18 cellular contexts compared by ENCODE assay signal in the genomic region with DNA sequence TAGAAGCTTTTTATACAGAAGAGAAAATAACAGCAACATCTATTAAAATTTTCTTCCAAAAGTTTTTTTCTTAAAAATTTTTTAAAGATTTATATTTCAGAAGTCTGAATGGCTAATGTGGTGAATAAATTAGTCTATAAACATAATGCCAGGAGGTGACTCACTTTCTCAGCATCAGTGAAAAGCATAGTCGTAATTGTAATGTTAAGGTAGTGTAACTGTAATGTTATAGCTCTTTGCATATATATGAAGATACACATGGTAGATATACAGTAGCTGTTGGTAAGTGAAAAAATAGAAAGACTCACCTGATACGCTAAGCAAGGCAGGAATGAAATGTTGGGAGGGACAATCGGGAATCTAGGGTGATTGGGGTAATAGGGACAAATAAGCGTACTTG. TPM values are rescaled to one million over a fixed set of nuclear protein-coding genes. Genes with fewer than 3 reads are reported as not detected.
A peak's percentile ranks its signal among the peaks of the same experiment; 100 is the strongest.
DNase-seq lines count a peak whose midpoint lies in the region; ATAC-seq, FAIRE-seq and TF ChIP-seq lines count a peak whose summit lies in the region.
"Had no signal": no experiment of that assay in that cellular context is flagged by ENCODE, and none has a peak within 500 bp of the region (broad histone marks: within the 10 kb centered on the region; RNA-seq: fewer than 3 reads in every experiment).

No MANE protein-coding gene starts in this region.

- no peak for TF ChIP-seq POLR2A in spleen (IDR thresholded peaks at IDR 0.05)

- H3K9me3 ChIP-seq in Loucy (ENCODE audit: insufficient read depth, low read depth, low read length) (no peaks in the 10 kb centered on the region), astrocyte (ENCODE audit: insufficient read depth, low read depth, low read length) (no peaks in the 10 kb centered on the region), spleen (no peaks in the 10 kb centered on the region)

- H3K9me3 Mint-ChIP-seq in stimulated activated naive CD8-positive, alpha-beta T cell treated with anti-CD3 and anti-CD28 coated beads, Interleukin-15, amount 100 ng/mL, for 72 hours, result no peaks in the 10 kb centered on the region
- H3K9me3 Mint-ChIP-seq in astrocyte (ENCODE audit: unreplicated experiment), result no peaks in the 10 kb centered on the region
- no peaks in the 10 kb centered on the region for H3K9me3 Mint-ChIP-seq in mesothelial cell of epicardium
- H3K9me3 Mint-ChIP-seq: CD4-positive, alpha-beta memory T cell; GM23338; H9 had no signal

- H4K20me1 ChIP-seq in Loucy (ENCODE audit: insufficient read depth, low read length, poor library complexity, severe bottlenecking) (peaks cover 17% of the 10 kb centered on the region), astrocyte (ENCODE audit: insufficient read depth, low read length) (peaks cover 7% of the 10 kb centered on the region)

- intact Hi-C loops in spleen (cut with DNase I; ENCODE audit: low total_unique reads), result no loop called here

- H3K27ac ChIP-seq in astrocyte (ENCODE audit: low read depth, low read length), result peak overlapping the region; percentile 30
- H3K27ac ChIP-seq in spleen, result no peak overlapping the region

- H3K4me1 ChIP-seq in Loucy (ENCODE audit: insufficient read depth, low read length, poor library complexity, severe bottlenecking) (peaks cover 35% of the 10 kb centered on the region), astrocyte (ENCODE audit: insufficient read depth, low read length) (peaks cover 12% of the 10 kb centered on the region), spleen (peaks cover 16 to 44% (median 31%) of the 10 kb centered on the region in 6 donors)

- H3K4me3 ChIP-seq in Loucy (ENCODE audit: low read length, poor library complexity, severe bottlenecking) (peak overlapping the region; percentile 30), astrocyte (ENCODE audit: insufficient read depth, low read depth, low read length) (no peak overlapping the region), spleen (no peak overlapping the region)
- H3K4me3 ChIP-seq: GM23338 had no signal

- H3K79me2 ChIP-seq in Loucy (ENCODE audit: insufficient read depth, low read length) (peaks cover 54% of the 10 kb centered on the region), astrocyte (ENCODE audit: insufficient read depth, low read length) (peaks cover 69% of the 10 kb centered on the region)

- no peak overlapping the region for H3K27ac Mint-ChIP-seq in stimulated activated naive CD8-positive, alpha-beta T cell treated with anti-CD3 and anti-CD28 coated beads, Interleukin-15, amount 100 ng/mL, for 72 hours
- H3K27ac Mint-ChIP-seq in astrocyte (ENCODE audit: unreplicated experiment) (no peak overlapping the region), mesothelial cell of epicardium (no peak overlapping the region)
- H3K27ac Mint-ChIP-seq: GM23338, H9 had no signal

- H3K4me2 ChIP-seq in Loucy (ENCODE audit: low read depth, low read length, poor library complexity, severe bottlenecking) (peak overlapping the region; percentile 84), astrocyte (ENCODE audit: low read length) (no peak overlapping the region)
- H3K4me2 ChIP-seq: GM23338 had no signal

- no peaks in the 10 kb centered on the region for H3F3A ChIP-seq in Loucy (ENCODE audit: low read depth)

- peaks cover 4% of the 10 kb centered on the region for H3K36me3 Mint-ChIP-seq in astrocyte (ENCODE audit: low read depth, unreplicated experiment)
- peaks cover 6% of the 10 kb centered on the region for H3K36me3 Mint-ChIP-seq in mesothelial cell of epicardium

- H3K4me3 Mint-ChIP-seq in stimulated activated naive CD8-positive, alpha-beta T cell treated with anti-CD3 and anti-CD28 coated beads, Interleukin-15, amount 100 ng/mL, for 72 hours, result no peak overlapping the region
- H3K4me3 Mint-ChIP-seq in astrocyte (ENCODE audit: unreplicated experiment) (no peak overlapping the region), mesothelial cell of epicardium (no peak overlapping the region)
- H3K4me3 Mint-ChIP-seq: CD4-positive, alpha-beta memory T cell; GM23338; H9 had no signal

- H3K4me1 Mint-ChIP-seq in stimulated activated naive CD8-positive, alpha-beta T cell treated with anti-CD3 and anti-CD28 coated beads, Interleukin-15, amount 100 ng/mL, for 72 hours, result peaks cover 59% of the 10 kb centered on the region
- H3K4me1 Mint-ChIP-seq in astrocyte (ENCODE audit: low read depth, unreplicated experiment) (peaks cover 5% of the 10 kb centered on the region), mesothelial cell of epicardium (peaks cover 19% of the 10 kb centered on the region)

- DNase-seq in stimulated activated naive CD8-positive, alpha-beta T cell treated with anti-CD3 and anti-CD28 coated beads, Interleukin-15, amount 100 ng/mL, for 72 hours, result no peak
- DNase-seq in stimulated activated naive CD8-positive, alpha-beta T cell treated with anti-CD3 and anti-CD28 coated beads, Interleukin-15, Interleukin-2, amounts not matched to agents 100 U/mL and 50 U/mL, for 24 hours, result no peak
- DNase-seq in astrocyte (ENCODE audit: low read depth), result no peak
- DNase-seq in mesothelial cell of epicardium (ENCODE audit: low spot score in 2 of 2, unreplicated experiment in 2 of 2), result no peak
- DNase-seq in spleen, result no peak
- DNase-seq: C1 segment of cervical spinal cord; Calu3; CD4-positive, alpha-beta memory T cell; COR-L47; DMS153; DND-41; GF-D8; H9 had no signal

- no peaks in the 10 kb centered on the region for H3K27me3 Mint-ChIP-seq in stimulated activated naive CD8-positive, alpha-beta T cell treated with anti-CD3 and anti-CD28 coated beads, Interleukin-15, amount 100 ng/mL, for 72 hours
- H3K27me3 Mint-ChIP-seq in astrocyte (ENCODE audit: low read depth, unreplicated experiment), result no peaks in the 10 kb centered on the region
- H3K27me3 Mint-ChIP-seq in mesothelial cell of epicardium (ENCODE audit: low read depth), result no peaks in the 10 kb centered on the region
- H3K27me3 Mint-ChIP-seq: CD4-positive, alpha-beta memory T cell had no signal

- FAIRE-seq in astrocyte (lab: Jason Lieb, UNC), result no peak
- FAIRE-seq: GM12891, GM18507 had no signal

- 93 to 95% (median 95%) methylated on average over 4 of the region's 4 CpGs for WGBS in spleen, 5 donors

- peaks cover 40% of the 10 kb centered on the region for H3K36me3 ChIP-seq in Loucy (ENCODE audit: insufficient read depth, low read length)
- peaks cover 25% of the 10 kb centered on the region for H3K36me3 ChIP-seq in astrocyte (ENCODE audit: insufficient read depth, low read length)
- peaks cover 0 to 88% (median 45%) of the 10 kb centered on the region in 6 donors for H3K36me3 ChIP-seq in spleen

- H2AFZ ChIP-seq in Loucy (ENCODE audit: low read length) (no peak overlapping the region), astrocyte (ENCODE audit: low read depth, low read length) (no peak overlapping the region)
- H2AFZ ChIP-seq: GM23338 had no signal

- peak; percentile 58 for ATAC-seq in stimulated activated naive CD8-positive, alpha-beta T cell treated with anti-CD3 and anti-CD28 coated beads, Interleukin-15, amount 100 ng/mL, for 72 hours
- ATAC-seq in stimulated activated naive CD8-positive, alpha-beta T cell treated with anti-CD3 and anti-CD28 coated beads, Interleukin-15, Interleukin-2, amounts not matched to agents 100 U/mL and 50 U/mL, for 24 hours, result no peak
- ATAC-seq: GM23338, HCT116 had no signal

- no peaks in the 10 kb centered on the region for H3K27me3 ChIP-seq in Loucy (ENCODE audit: insufficient read depth, low read length, poor library complexity, severe bottlenecking)
- H3K27me3 ChIP-seq in astrocyte (ENCODE audit: insufficient read depth, low read length), result no peaks in the 10 kb centered on the region
- no peaks in the 10 kb centered on the region for H3K27me3 ChIP-seq in spleen (replicated peaks in 1 of 7)

- H3K9me2 ChIP-seq in Loucy (replicated peaks; ENCODE audit: low read depth, low read length), result no peaks in the 10 kb centered on the region

- TF ChIP-seq CTCF in Loucy (conservative IDR thresholded peaks at IDR 0.05; ENCODE audit: low read length) (no peak), astrocyte (IDR thresholded peaks at IDR 0.05; ENCODE audit: insufficient read depth, low read depth, low read length) (no peak), mesothelial cell of epicardium (IDR thresholded peaks at IDR 0.05; ENCODE audit: unreplicated experiment) (no peak), spleen (IDR thresholded peaks at IDR 0.05 in 8 of 11, conservative IDR thresholded peaks at IDR 0.05 in 3 of 11) (no peak)

- H3K9ac ChIP-seq in Loucy (ENCODE audit: low read depth, low read length, poor library complexity, severe bottlenecking), result no peak overlapping the region
- no peak overlapping the region for H3K9ac ChIP-seq in astrocyte (ENCODE audit: low read length)

RNA-seq across cellular contexts. Expression of a gene that starts 5.5 kb away (rescaled TPM):
- total RNA-seq in astrocyte (24.9 and 25.1 TPM in 2 replicates), mesothelial cell of epicardium (22.8 to 24.4 TPM (median 24.0 TPM) in 3 replicates), spleen (10 to 100 TPM; 21.7 to 34.7 (median 24.9) TPM)
- 10 to 100 TPM; 13.5 to 17.9 (median 16.8) TPM for polyA plus RNA-seq in spleen

RNA-seq across cellular contexts. Expression of a gene that starts 6.2 kb away (rescaled TPM):
- total RNA-seq in astrocyte, result 1.2 TPM in 2 replicates
- 1.6 to 2.3 TPM (median 2.2 TPM) in 3 replicates for total RNA-seq in mesothelial cell of epicardium
- total RNA-seq in spleen, result 1 to 10 TPM in 2 of 7 donors, under 1 TPM in 5; 0.28 to 1.3 (median 0.77) TPM
- polyA plus RNA-seq in spleen, result 1 to 10 TPM; 2.5 to 3.5 (median 3.3) TPM
